17 cellular contexts compared by ENCODE assay signal in genomic region chr5:122356868-122357267, GRCh38. TPM values are rescaled to one million over a fixed set of nuclear protein-coding genes. Genes with fewer than 3 reads are reported as not detected.
DNase-seq lines count a peak whose midpoint lies in the region; ATAC-seq and TF ChIP-seq lines count a peak whose summit lies in the region.
"Had no signal": no experiment of that assay in that cellular context is flagged by ENCODE, and none has a peak within 500 bp of the region (broad histone marks: within the 10 kb centered on the region; RNA-seq: fewer than 3 reads in every experiment).

No MANE protein-coding gene starts in this region.

- intact Hi-C loops in heart right ventricle (cut with DNase I), result no loop called here
- intact Hi-C loops in testis (cut with DNase I; ENCODE audit: low total_unique reads), result no loop called here

- H4K20me1 ChIP-seq in osteoblast (ENCODE audit: insufficient read depth, low read length), result no peaks in the 10 kb centered on the region

- H3K4me1 ChIP-seq in cardiac muscle cell (ENCODE audit: low read depth), result peaks cover 42% of the 10 kb centered on the region
- no peaks in the 10 kb centered on the region for H3K4me1 ChIP-seq in heart right ventricle
- H3K4me1 ChIP-seq in osteoblast (ENCODE audit: insufficient read depth, low read length), result no peaks in the 10 kb centered on the region
- no peaks in the 10 kb centered on the region for H3K4me1 ChIP-seq in testis

- H2AFZ ChIP-seq in osteoblast (ENCODE audit: low read length), result no peak overlapping the region
- H2AFZ ChIP-seq: GM23338 had no signal

- ATAC-seq in heart right ventricle (no peak), HG02885 (IDR thresholded peaks at IDR 0.05; ENCODE audit: poor library complexity, unreplicated experiment) (no peak)
- ATAC-seq: CD8-positive, alpha-beta T cell; GM23338 had no signal

- H3K9me3 ChIP-seq in cardiac muscle cell (ENCODE audit: low read depth) (no peaks in the 10 kb centered on the region), heart right ventricle (no peaks in the 10 kb centered on the region), osteoblast (ENCODE audit: low read depth, low read length) (no peaks in the 10 kb centered on the region), testis (no peaks in the 10 kb centered on the region)
- H3K9me3 ChIP-seq: Caco-2, HAP-1 had no signal

- TF ChIP-seq CTCF in cardiac muscle cell (IDR thresholded peaks at IDR 0.05; ENCODE audit: low read depth, low read length), result no peak
- TF ChIP-seq CTCF in heart right ventricle (IDR thresholded peaks at IDR 0.05), result no peak
- no peak for TF ChIP-seq CTCF in osteoblast (IDR thresholded peaks at IDR 0.05; ENCODE audit: extremely low read depth, low read depth, low read length)
- no peak for TF ChIP-seq CTCF in testis (IDR thresholded peaks at IDR 0.05)

- WGBS in heart right ventricle, 2 donors, result 77 to 83% methylated on average over 2 of the region's 2 CpGs
- 71 to 87% methylated on average over 2 of the region's 2 CpGs for WGBS in testis, 2 donors

- TF ChIP-seq POLR2A in testis (IDR thresholded peaks at IDR 0.05), result no peak

- H3K27ac ChIP-seq in cardiac muscle cell (peak overlapping the region; percentile 13), heart right ventricle (no peak overlapping the region), osteoblast (ENCODE audit: low read depth, low read length) (no peak overlapping the region), testis (no peak overlapping the region), caudate nucleus (ENCODE audit: low read depth, low read length) (no peak overlapping the region)
- H3K27ac ChIP-seq: 22Rv1 had no signal

- H3K27me3 ChIP-seq in cardiac muscle cell, result no peaks in the 10 kb centered on the region
- H3K27me3 ChIP-seq in heart right ventricle, result no peaks in the 10 kb centered on the region
- H3K27me3 ChIP-seq in osteoblast (ENCODE audit: insufficient read depth, low read length), result no peaks in the 10 kb centered on the region
- H3K27me3 ChIP-seq in testis, result no peaks in the 10 kb centered on the region

- H3K36me3 ChIP-seq in cardiac muscle cell (no peaks in the 10 kb centered on the region), heart right ventricle (no peaks in the 10 kb centered on the region), osteoblast (ENCODE audit: insufficient read depth, low read length) (no peaks in the 10 kb centered on the region), testis (ENCODE audit: low read depth, missing control alignments) (no peaks in the 10 kb centered on the region)
- H3K36me3 ChIP-seq: HAP-1 had no signal

- DNase-seq in cardiac muscle cell (ENCODE audit: low read depth in 1 of 2, low spot score in 1 of 2) (no peak), heart right ventricle (no peak), kidney glomerular epithelial cell (lab: John Stamatoyannopoulos, UW) (peak; percentile 10), osteoblast (ENCODE audit: insufficient read length, low spot score, missing footprints) (peak; percentile 11), testis (no peak), caudate nucleus (lab: John Stamatoyannopoulos, UW) (no peak)
- DNase-seq: Caco-2; CD8-positive, alpha-beta T cell; DND-41; GDM1 had no signal

- no peaks in the 10 kb centered on the region for H3K79me2 ChIP-seq in osteoblast (ENCODE audit: insufficient read depth, low read length)

- H3K4me3 ChIP-seq in cardiac muscle cell, result no peak overlapping the region
- H3K4me3 ChIP-seq in heart right ventricle, result no peak overlapping the region
- H3K4me3 ChIP-seq in osteoblast (ENCODE audit: insufficient read depth, low read length), result no peak overlapping the region
- no peak overlapping the region for H3K4me3 ChIP-seq in testis
- H3K4me3 ChIP-seq: GM23338, HAP-1 had no signal

- H3K4me2 ChIP-seq in osteoblast (ENCODE audit: insufficient read depth, low read length), result no peak overlapping the region
- H3K4me2 ChIP-seq: GM23338 had no signal

RNA-seq across cellular contexts. Expression of gene SNCAIP, which starts 44.8 kb away (rescaled TPM):
- 14.1 and 14.5 TPM in 2 replicates for total RNA-seq in cardiac muscle cell
- 9.0 and 14.4 TPM in 2 replicates for polyA plus RNA-seq in cardiac muscle cell
- total RNA-seq in heart right ventricle, result 1 to 10 TPM in 7 of 10 donors, under 1 TPM in 3; 0.70 to 2.5 (median 1.4) TPM
- 1 to 10 TPM in 1 of 2 donors, under 1 TPM in 1; 0.54 to 1.3 TPM for polyA plus RNA-seq in heart right ventricle
- 6.2 and 8.0 TPM in 2 replicates for total RNA-seq in osteoblast
- total RNA-seq in testis, result 10 to 100 TPM; 12.7 to 16.1 TPM
- 28.4 TPM for polyA plus RNA-seq in testis (ENCODE audit: insufficient read depth, low read depth, low replicate concordance)
- total RNA-seq: A673; CD8-positive, alpha-beta T cell had no signal
- polyA plus RNA-seq: CD14-positive monocyte, IgD-negative memory B cell had no signal

Comparison
In these comparisons a context has a peak if more than half of its experiments do, and no peak if none do; other contexts are left out.
1. DNase-seq: peak in kidney glomerular epithelial cell (single experiment) and osteoblast (single experiment); none in cardiac muscle cell (0 of 2), heart right ventricle (0 of 2), testis (single experiment) and caudate nucleus (0 of 61).